Comparison of ENCODE assay signal across 37 cellular contexts in the genomic region with DNA sequence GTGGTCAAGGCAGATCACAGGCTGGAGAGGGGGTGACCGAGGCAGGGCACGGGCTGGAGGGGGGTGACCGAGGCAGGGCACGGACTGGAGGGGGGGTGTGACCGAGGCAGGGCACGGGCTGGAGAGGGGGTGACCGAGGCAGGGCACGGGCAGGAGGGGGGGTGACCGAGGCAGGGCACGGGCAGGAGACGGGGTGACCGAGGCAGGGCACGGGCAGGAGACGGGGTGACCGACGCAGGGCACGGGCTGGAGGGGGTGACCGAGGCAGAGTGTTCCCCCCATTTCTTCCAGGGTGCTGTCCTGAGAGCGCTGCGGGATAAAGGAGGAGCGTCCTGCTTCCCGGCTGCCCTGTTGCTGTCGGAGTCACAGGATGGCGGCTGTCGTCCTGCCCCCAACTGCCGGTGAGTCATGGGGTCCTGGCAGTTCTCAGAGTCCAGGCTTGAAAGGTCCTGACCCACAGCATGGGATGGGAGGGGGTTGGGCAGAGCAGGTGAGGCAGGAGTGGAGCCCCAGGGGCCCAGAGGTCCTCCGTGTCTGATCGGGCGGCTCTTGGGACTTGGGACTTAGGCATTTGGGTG. TPM values are rescaled to one million over a fixed set of nuclear protein-coding genes. Genes with fewer than 3 reads are reported as not detected.
"Had no signal": no experiment of that assay in that cellular context is flagged by ENCODE, and none has a peak within 500 bp of the region (broad histone marks: within the 10 kb centered on the region; RNA-seq: fewer than 3 reads in every experiment).

No MANE protein-coding gene starts in this region.

- H3K4me2 ChIP-seq: hepatocyte had no signal

- DNase-seq: activated CD4-positive, alpha-beta T cell treated with anti-CD3 and anti-CD28 coated beads, Interleukin-2, amount 50 U/mL, for 4 hours; activated CD4-positive, CD25-positive, alpha-beta regulatory T cell treated with anti-CD3 and anti-CD28 coated beads, Interleukin-2, amount 50 U/mL, for 72 hours; activated CD8-positive, alpha-beta memory T cell treated with anti-CD3 and anti-CD28 coated beads for 24 hours; activated effector memory CD4-positive, alpha-beta T cell treated with Interleukin-2 at 50 U/mL for 16 hours; activated naive CD4-positive, alpha-beta T cell treated with Interleukin-2 at 50 U/mL for 16 hours; activated naive CD8-positive, alpha-beta T cell treated with anti-CD3 and anti-CD28 coated beads, Interleukin-2, amount 10 ng/mL, durations not matched to agents 7 days and 5 days; cerebellar nuclear complex; dorsolateral prefrontal cortex; effector memory CD8-positive, alpha-beta T cell; mesendoderm; mucosa of descending colon; ovary; retina; stimulated activated CD4-positive, alpha-beta T cell treated with anti-CD3 and anti-CD28 coated beads, Interleukin-4, amount 100 ng/mL, for 24 hours; T-helper 2 cell had no signal

- H3K4me3 ChIP-seq: ascending aorta, cardiac muscle cell, coronary artery, dorsolateral prefrontal cortex, gastroesophageal sphincter, hepatocyte, mucosa of descending colon, ovary, prostate gland, skin epidermis, thoracic aorta, vagina had no signal

- H3K9me3 ChIP-seq: prostate gland had no signal

- H3K27me3 ChIP-seq: ascending aorta, cardiac muscle cell, dorsolateral prefrontal cortex, gastroesophageal sphincter, hepatocyte, ovary, vagina had no signal

- H3K4me1 Mint-ChIP-seq: nephron had no signal

- H3K4me3 Mint-ChIP-seq: activated naive CD8-positive, alpha-beta T cell treated with anti-CD3 and anti-CD28 coated beads, Interleukin-2, amount 10 ng/mL, durations not matched to agents 7 days and 5 days; effector memory CD8-positive, alpha-beta T cell; stimulated activated effector memory CD8-positive, alpha-beta T cell treated with anti-CD3 and anti-CD28 coated beads, Interleukin-12 subunit alpha, Interleukin-12 subunit beta, amount 100 ng/mL, for 72 hours; stimulated activated naive CD8-positive, alpha-beta T cell treated with anti-CD3 and anti-CD28 coated beads, Interleukin-15, Interleukin-2, amounts not matched to agents 100 ng/mL and 50 ng/mL, for 24 hours; type B pancreatic cell had no signal

- H3K4me1 ChIP-seq: prostate gland had no signal

- ATAC-seq: effector memory CD8-positive, alpha-beta T cell; gastroesophageal sphincter; mucosa of descending colon; sciatic nerve; stimulated activated effector memory CD8-positive, alpha-beta T cell treated with anti-CD3 and anti-CD28 coated beads, Interleukin-12 subunit alpha, Interleukin-12 subunit beta, amount 100 ng/mL, for 72 hours had no signal

- H3K27ac ChIP-seq: ascending aorta, cardiac muscle cell, coronary artery, dorsolateral prefrontal cortex, gastroesophageal sphincter, hepatocyte, ovary, prostate gland, skin epidermis, thoracic aorta, vagina had no signal

- H3K27me3 Mint-ChIP-seq: activated naive CD8-positive, alpha-beta T cell treated with anti-CD3 and anti-CD28 coated beads, Interleukin-2, amount 10 ng/mL, durations not matched to agents 7 days and 5 days; brain; effector memory CD8-positive, alpha-beta T cell; stimulated activated naive CD8-positive, alpha-beta T cell treated with anti-CD3 and anti-CD28 coated beads, Interleukin-15, Interleukin-2, amounts not matched to agents 100 ng/mL and 50 ng/mL, for 24 hours; type B pancreatic cell had no signal

- H3K27ac Mint-ChIP-seq: activated naive CD8-positive, alpha-beta T cell treated with anti-CD3 and anti-CD28 coated beads, Interleukin-2, amount 10 ng/mL, durations not matched to agents 7 days and 5 days; brain; nephron; stimulated activated effector memory CD8-positive, alpha-beta T cell treated with anti-CD3 and anti-CD28 coated beads, Interleukin-12 subunit alpha, Interleukin-12 subunit beta, amount 100 ng/mL, for 72 hours; stimulated activated naive CD8-positive, alpha-beta T cell treated with anti-CD3 and anti-CD28 coated beads, Interleukin-15, Interleukin-2, amounts not matched to agents 100 ng/mL and 50 ng/mL, for 24 hours; type B pancreatic cell had no signal

- H2AFZ ChIP-seq: hepatocyte had no signal

RNA-seq across cellular contexts. Expression of gene MBD3L3, which starts 16.3 kb away (rescaled TPM):
- total RNA-seq: activated naive CD8-positive, alpha-beta T cell treated with anti-CD3 and anti-CD28 coated beads, Interleukin-2, amount 10 ng/mL, durations not matched to agents 7 days and 5 days; ascending aorta; cardiac muscle cell; dorsolateral prefrontal cortex; endothelial cell of umbilical vein; fibroblast of lung; fibroblast of villous mesenchyme; gastroesophageal sphincter; hepatocyte; kidney epithelial cell; lower leg skin; mucosa of descending colon; ovary; sciatic nerve; subcutaneous adipose tissue; thoracic aorta; vagina had no signal
- polyA plus RNA-seq: cardiac muscle cell, endothelial cell of umbilical vein, esophagus, fibroblast of lung, hepatocyte, ovary had no signal

RNA-seq across cellular contexts. Expression of gene MBD3L2, which starts 25.7 kb away (rescaled TPM):
- total RNA-seq: activated naive CD8-positive, alpha-beta T cell treated with anti-CD3 and anti-CD28 coated beads, Interleukin-2, amount 10 ng/mL, durations not matched to agents 7 days and 5 days; ascending aorta; cardiac muscle cell; dorsolateral prefrontal cortex; endothelial cell of umbilical vein; fibroblast of lung; fibroblast of villous mesenchyme; gastroesophageal sphincter; hepatocyte; kidney epithelial cell; lower leg skin; mucosa of descending colon; ovary; prostate gland; sciatic nerve; subcutaneous adipose tissue; thoracic aorta; vagina had no signal
- polyA plus RNA-seq: cardiac muscle cell, endothelial cell of umbilical vein, esophagus, fibroblast of lung, hepatocyte, ovary had no signal

RNA-seq across cellular contexts. Expression of gene MBD3L4, which starts 34.8 kb away (rescaled TPM):
- total RNA-seq: activated naive CD8-positive, alpha-beta T cell treated with anti-CD3 and anti-CD28 coated beads, Interleukin-2, amount 10 ng/mL, durations not matched to agents 7 days and 5 days; ascending aorta; cardiac muscle cell; dorsolateral prefrontal cortex; endothelial cell of umbilical vein; fibroblast of lung; fibroblast of villous mesenchyme; gastroesophageal sphincter; hepatocyte; kidney epithelial cell; lower leg skin; mucosa of descending colon; ovary; sciatic nerve; subcutaneous adipose tissue; thoracic aorta; vagina had no signal
- polyA plus RNA-seq: cardiac muscle cell, endothelial cell of umbilical vein, esophagus, fibroblast of lung, hepatocyte, ovary had no signal

RNA-seq across cellular contexts. Expression of gene MBD3L5, which starts 44.4 kb away (rescaled TPM):
- total RNA-seq: activated naive CD8-positive, alpha-beta T cell treated with anti-CD3 and anti-CD28 coated beads, Interleukin-2, amount 10 ng/mL, durations not matched to agents 7 days and 5 days; ascending aorta; cardiac muscle cell; dorsolateral prefrontal cortex; endothelial cell of umbilical vein; fibroblast of lung; fibroblast of villous mesenchyme; gastroesophageal sphincter; hepatocyte; kidney epithelial cell; lower leg skin; mucosa of descending colon; ovary; prostate gland; sciatic nerve; subcutaneous adipose tissue; thoracic aorta; vagina had no signal
- polyA plus RNA-seq: cardiac muscle cell, endothelial cell of umbilical vein, esophagus, fibroblast of lung, hepatocyte, ovary had no signal
